1 cellular context compared by ENCODE assay signal in genomic region chr2:217788669-217789002, GRCh38.
TF ChIP-seq lines count a peak whose summit lies in the region.

No MANE protein-coding gene starts in this region.

TF ChIP-seq in SK-N-SH, 30 proteins besides CTCF, POLR2A, EP300 and RAD21 (continued from another document):
- TF ChIP-seq, protein P1, sequence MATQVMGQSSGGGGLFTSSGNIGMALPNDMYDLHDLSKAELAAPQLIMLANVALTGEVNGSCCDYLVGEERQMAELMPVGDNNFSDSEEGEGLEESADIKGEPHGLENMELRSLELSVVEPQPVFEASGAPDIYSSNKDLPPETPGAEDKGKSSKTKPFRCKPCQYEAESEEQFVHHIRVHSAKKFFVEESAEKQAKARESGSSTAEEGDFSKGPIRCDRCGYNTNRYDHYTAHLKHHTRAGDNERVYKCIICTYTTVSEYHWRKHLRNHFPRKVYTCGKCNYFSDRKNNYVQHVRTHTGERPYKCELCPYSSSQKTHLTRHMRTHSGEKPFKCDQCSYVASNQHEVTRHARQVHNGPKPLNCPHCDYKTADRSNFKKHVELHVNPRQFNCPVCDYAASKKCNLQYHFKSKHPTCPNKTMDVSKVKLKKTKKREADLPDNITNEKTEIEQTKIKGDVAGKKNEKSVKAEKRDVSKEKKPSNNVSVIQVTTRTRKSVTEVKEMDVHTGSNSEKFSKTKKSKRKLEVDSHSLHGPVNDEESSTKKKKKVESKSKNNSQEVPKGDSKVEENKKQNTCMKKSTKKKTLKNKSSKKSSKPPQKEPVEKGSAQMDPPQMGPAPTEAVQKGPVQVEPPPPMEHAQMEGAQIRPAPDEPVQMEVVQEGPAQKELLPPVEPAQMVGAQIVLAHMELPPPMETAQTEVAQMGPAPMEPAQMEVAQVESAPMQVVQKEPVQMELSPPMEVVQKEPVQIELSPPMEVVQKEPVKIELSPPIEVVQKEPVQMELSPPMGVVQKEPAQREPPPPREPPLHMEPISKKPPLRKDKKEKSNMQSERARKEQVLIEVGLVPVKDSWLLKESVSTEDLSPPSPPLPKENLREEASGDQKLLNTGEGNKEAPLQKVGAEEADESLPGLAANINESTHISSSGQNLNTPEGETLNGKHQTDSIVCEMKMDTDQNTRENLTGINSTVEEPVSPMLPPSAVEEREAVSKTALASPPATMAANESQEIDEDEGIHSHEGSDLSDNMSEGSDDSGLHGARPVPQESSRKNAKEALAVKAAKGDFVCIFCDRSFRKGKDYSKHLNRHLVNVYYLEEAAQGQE (IDR thresholded peaks at IDR 0.05; ENCODE audit: low read depth, low read length): no peak
- TF ChIP-seq, protein P2, sequence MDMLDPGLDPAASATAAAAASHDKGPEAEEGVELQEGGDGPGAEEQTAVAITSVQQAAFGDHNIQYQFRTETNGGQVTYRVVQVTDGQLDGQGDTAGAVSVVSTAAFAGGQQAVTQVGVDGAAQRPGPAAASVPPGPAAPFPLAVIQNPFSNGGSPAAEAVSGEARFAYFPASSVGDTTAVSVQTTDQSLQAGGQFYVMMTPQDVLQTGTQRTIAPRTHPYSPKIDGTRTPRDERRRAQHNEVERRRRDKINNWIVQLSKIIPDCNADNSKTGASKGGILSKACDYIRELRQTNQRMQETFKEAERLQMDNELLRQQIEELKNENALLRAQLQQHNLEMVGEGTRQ (IDR thresholded peaks at IDR 0.05; ENCODE audit: borderline replicate concordance, low read depth, low read length): no peak
- no peak for TF ChIP-seq CHD2 (IDR thresholded peaks at IDR 0.05; ENCODE audit: low read length, partially characterized antibody)
- TF ChIP-seq, protein P3, sequence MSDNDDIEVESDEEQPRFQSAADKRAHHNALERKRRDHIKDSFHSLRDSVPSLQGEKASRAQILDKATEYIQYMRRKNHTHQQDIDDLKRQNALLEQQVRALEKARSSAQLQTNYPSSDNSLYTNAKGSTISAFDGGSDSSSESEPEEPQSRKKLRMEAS (IDR thresholded peaks at IDR 0.05; ENCODE audit: low read depth): no peak
- TF ChIP-seq TEAD4 (IDR thresholded peaks at IDR 0.05; ENCODE audit: borderline replicate concordance, insufficient read depth): no peak
- TF ChIP-seq RFX5 (IDR thresholded peaks at IDR 0.05; ENCODE audit: low read length): no peak
- no peak for TF ChIP-seq YY1 (IDR thresholded peaks at IDR 0.05; ENCODE audit: low read depth)
- TF ChIP-seq NRF1 (IDR thresholded peaks at IDR 0.05; ENCODE audit: low read depth, low read length): no peak
- no peak for TF ChIP-seq GATA2 (CRISPR knock-in tag; IDR thresholded peaks at IDR 0.05)
- no peak for TF ChIP-seq POLR2AphosphoS5 (IDR thresholded peaks at IDR 0.05; ENCODE audit: low read depth, low read length)
- no peak for TF ChIP-seq FOSL2 (IDR thresholded peaks at IDR 0.05; ENCODE audit: borderline replicate concordance, low read depth)
- TF ChIP-seq FOXJ3 (CRISPR knock-in tag; IDR thresholded peaks at IDR 0.05): no peak
